ENCODE assay signal across 10 cellular contexts in the genomic region with DNA sequence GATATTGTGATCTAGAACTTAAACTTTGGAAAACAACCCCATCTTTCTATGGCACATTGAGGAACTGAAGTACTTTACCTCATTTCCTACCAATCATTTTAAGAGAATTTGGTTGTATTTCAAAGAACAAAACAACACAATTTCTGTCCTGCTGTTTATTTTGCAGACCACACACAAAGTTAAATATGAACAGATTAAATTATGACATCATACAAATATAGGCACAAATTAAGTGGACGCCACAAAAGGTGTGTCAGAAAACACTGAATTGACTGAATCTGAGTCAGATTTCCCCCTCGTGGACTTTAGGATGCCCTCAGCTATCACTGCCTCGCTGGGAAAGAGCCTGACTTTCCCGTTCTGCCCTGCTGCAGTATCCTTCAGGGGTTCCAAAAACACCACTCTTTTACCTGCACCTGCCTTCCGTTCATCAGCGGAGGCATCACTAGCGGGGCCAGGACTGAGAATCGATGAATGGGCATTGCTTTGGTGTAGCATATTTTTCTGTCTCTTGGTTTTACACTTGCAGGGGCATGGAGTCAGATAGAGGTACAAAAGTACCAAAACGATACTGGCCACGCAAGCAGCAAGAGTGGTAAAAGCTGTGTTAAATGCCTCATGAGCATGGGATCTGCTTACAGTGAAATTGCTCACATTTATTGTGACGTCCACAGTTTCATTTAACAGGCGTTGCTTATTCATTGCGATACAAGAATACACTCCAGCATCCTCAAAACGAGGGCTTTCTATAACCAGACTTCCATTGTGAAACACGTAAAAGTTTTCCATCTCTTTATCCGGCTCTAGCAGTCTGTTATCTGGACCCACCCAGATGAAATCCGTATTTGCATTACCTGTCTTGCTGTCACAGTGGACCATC. TPM values are rescaled to one million over a fixed set of nuclear protein-coding genes. Genes with fewer than 3 reads are reported as not detected.
DNase-seq lines count a peak whose midpoint lies in the region; ATAC-seq lines count a peak whose summit lies in the region.
"Had no signal": no experiment of that assay in that cellular context is flagged by ENCODE, and none has a peak within 500 bp of the region (broad histone marks: within the 10 kb centered on the region; RNA-seq: fewer than 3 reads in every experiment).

No MANE protein-coding gene starts in this region.

- peak overlapping the region; percentile 96 for H3K4me3 Mint-ChIP-seq in activated CD4-positive, alpha-beta T cell treated with anti-CD3 and anti-CD28 coated beads for 36 hours
- peak overlapping the region; percentile 94 for H3K4me3 Mint-ChIP-seq in activated CD8-positive, alpha-beta T cell treated with anti-CD3 and anti-CD28 coated beads, Interleukin-2, amount 10 ng/mL, durations not matched to agents 7 days and 5 days
- peak overlapping the region in 4 of 5 donors; percentile 53 to 98 (median 78) for H3K4me3 Mint-ChIP-seq in immature natural killer cell
- H3K4me3 Mint-ChIP-seq in stimulated activated naive CD8-positive, alpha-beta T cell treated with anti-CD3 and anti-CD28 coated beads, Interleukin-15, amount 100 ng/mL, for 72 hours = peak overlapping the region; percentile 90 to 98

- H3K27me3 Mint-ChIP-seq in activated CD4-positive, alpha-beta T cell treated with anti-CD3 and anti-CD28 coated beads for 36 hours = no peaks in the 10 kb centered on the region
- H3K27me3 Mint-ChIP-seq in activated CD8-positive, alpha-beta T cell treated with anti-CD3 and anti-CD28 coated beads, Interleukin-2, amount 10 ng/mL, durations not matched to agents 7 days and 5 days (ENCODE audit: low read depth) = no peaks in the 10 kb centered on the region
- H3K27me3 Mint-ChIP-seq in immature natural killer cell (ENCODE audit: low read depth in 3 of 3) = peaks cover 5 to 13% (median 7%) of the 10 kb centered on the region in 3 donors
- no peaks in the 10 kb centered on the region for H3K27me3 Mint-ChIP-seq in stimulated activated naive CD8-positive, alpha-beta T cell treated with anti-CD3 and anti-CD28 coated beads, Interleukin-15, amount 100 ng/mL, for 72 hours

- H3K4me1 Mint-ChIP-seq in activated CD4-positive, alpha-beta T cell treated with anti-CD3 and anti-CD28 coated beads for 36 hours = peaks cover 52% of the 10 kb centered on the region
- H3K4me1 Mint-ChIP-seq in activated CD8-positive, alpha-beta T cell treated with anti-CD3 and anti-CD28 coated beads, Interleukin-2, amount 10 ng/mL, durations not matched to agents 7 days and 5 days (ENCODE audit: low read depth) = peaks cover 43% of the 10 kb centered on the region
- peaks cover 40 to 47% of the 10 kb centered on the region in 2 donors for H3K4me1 Mint-ChIP-seq in immature natural killer cell
- peaks cover 54% of the 10 kb centered on the region for H3K4me1 Mint-ChIP-seq in stimulated activated naive CD8-positive, alpha-beta T cell treated with anti-CD3 and anti-CD28 coated beads, Interleukin-15, amount 100 ng/mL, for 72 hours

- CTCF ChIA-PET in activated CD4-positive, alpha-beta T cell treated with anti-CD3 and anti-CD28 coated beads for 36 hours (lab: Charles Lee) = interaction anchor here (0.7 to 6.0 kb wide), 6 partner anchors 7 to 199 kb away, joined by 3 to 34 read pairs (median 5); no protein-coding TSS in a partner anchor
- CTCF ChIA-PET in activated CD8-positive, alpha-beta T cell treated with anti-CD3 and anti-CD28 coated beads, Interleukin-2, amount 10 ng/mL, durations not matched to agents 7 days and 5 days (lab: Charles Lee) = interaction anchor here (1.0 to 4.0 kb wide), 8 partner anchors 45 to 331 kb away, joined by 3 to 47 read pairs (median 8); no protein-coding TSS in a partner anchor

- no peak for ATAC-seq in activated CD4-positive, alpha-beta T cell treated with anti-CD3 and anti-CD28 coated beads for 36 hours
- ATAC-seq in activated CD8-positive, alpha-beta T cell treated with anti-CD3 and anti-CD28 coated beads, Interleukin-2, amount 10 ng/mL, durations not matched to agents 7 days and 5 days = no peak
- no peak for ATAC-seq in stimulated activated naive CD8-positive, alpha-beta T cell treated with anti-CD3 and anti-CD28 coated beads, Interleukin-15, amount 100 ng/mL, for 72 hours
- ATAC-seq: right cardiac atrium had no signal

- DNase-seq in activated CD4-positive, alpha-beta T cell treated with anti-CD3 and anti-CD28 coated beads for 36 hours = no peak
- DNase-seq in activated CD4-positive, alpha-beta T cell treated with anti-CD3 and anti-CD28 coated beads, Interleukin-2, amount 50 U/mL, for 48 hours = no peak
- DNase-seq in activated CD8-positive, alpha-beta T cell treated with anti-CD3 and anti-CD28 coated beads, Interleukin-2, amount 10 ng/mL, durations not matched to agents 7 days and 5 days = no peak
- DNase-seq in immature natural killer cell (no peak), HUDEP-2 (lab: John Stamatoyannopoulos, UW; ENCODE audit: unreplicated experiment in 76 of 76) (no peak), Kasumi-1 (lab: John Stamatoyannopoulos, UW) (no peak), occipital lobe (lab: John Stamatoyannopoulos, UW) (no peak)
- no peak for DNase-seq in stimulated activated naive CD8-positive, alpha-beta T cell treated with anti-CD3 and anti-CD28 coated beads, Interleukin-15, amount 100 ng/mL, for 72 hours
- DNase-seq: NCI-H2171 treated with DMSO at 0.1 percent for 48 hours, right cardiac atrium had no signal

- H3K9me3 Mint-ChIP-seq in activated CD4-positive, alpha-beta T cell treated with anti-CD3 and anti-CD28 coated beads for 36 hours (ENCODE audit: low read depth) = no peaks in the 10 kb centered on the region
- H3K9me3 Mint-ChIP-seq in activated CD8-positive, alpha-beta T cell treated with anti-CD3 and anti-CD28 coated beads, Interleukin-2, amount 10 ng/mL, durations not matched to agents 7 days and 5 days (ENCODE audit: insufficient read depth) = no peaks in the 10 kb centered on the region
- H3K9me3 Mint-ChIP-seq in immature natural killer cell = no peaks in the 10 kb centered on the region
- no peaks in the 10 kb centered on the region for H3K9me3 Mint-ChIP-seq in stimulated activated naive CD8-positive, alpha-beta T cell treated with anti-CD3 and anti-CD28 coated beads, Interleukin-15, amount 100 ng/mL, for 72 hours

- H3K27ac Mint-ChIP-seq in activated CD4-positive, alpha-beta T cell treated with anti-CD3 and anti-CD28 coated beads for 36 hours = peak overlapping the region; percentile 96
- H3K27ac Mint-ChIP-seq in activated CD8-positive, alpha-beta T cell treated with anti-CD3 and anti-CD28 coated beads, Interleukin-2, amount 10 ng/mL, durations not matched to agents 7 days and 5 days = peak overlapping the region; percentile 27
- H3K27ac Mint-ChIP-seq in immature natural killer cell = peak overlapping the region in 1 of 6 donors; percentile 14
- peak overlapping the region in 1 of 2 donors; percentile 48 for H3K27ac Mint-ChIP-seq in stimulated activated naive CD8-positive, alpha-beta T cell treated with anti-CD3 and anti-CD28 coated beads, Interleukin-15, amount 100 ng/mL, for 72 hours

- POLR2A ChIA-PET in activated CD4-positive, alpha-beta T cell treated with anti-CD3 and anti-CD28 coated beads for 36 hours (lab: Charles Lee) = interaction anchor here (0.6 kb wide), 1 partner anchor 130 kb away, joined by 3 read pairs; no protein-coding TSS in a partner anchor
- POLR2A ChIA-PET in activated CD8-positive, alpha-beta T cell treated with anti-CD3 and anti-CD28 coated beads, Interleukin-2, amount 10 ng/mL, durations not matched to agents 7 days and 5 days (lab: Charles Lee) = interaction anchor here (1.2 to 3.6 kb wide), 5 partner anchors 133 to 629 kb away, joined by 3 to 30 read pairs (median 20); a partner anchor contains a TSS

- peaks cover 35% of the 10 kb centered on the region for H3K36me3 Mint-ChIP-seq in activated CD4-positive, alpha-beta T cell treated with anti-CD3 and anti-CD28 coated beads for 36 hours (ENCODE audit: low read depth)
- peaks cover 27% of the 10 kb centered on the region for H3K36me3 Mint-ChIP-seq in activated CD8-positive, alpha-beta T cell treated with anti-CD3 and anti-CD28 coated beads, Interleukin-2, amount 10 ng/mL, durations not matched to agents 7 days and 5 days (ENCODE audit: low read depth)
- H3K36me3 Mint-ChIP-seq in immature natural killer cell = peaks cover 0 to 5% (median 0%) of the 10 kb centered on the region in 3 donors

- intact Hi-C loops in activated CD4-positive, alpha-beta T cell treated with anti-CD3 and anti-CD28 coated beads for 36 hours (cut with DNase I, micrococcal nuclease) = loop anchor here (1.0 to 2.0 kb wide), 5 partner anchors 45 to 229 kb away; no protein-coding TSS in a partner anchor

RNA-seq across cellular contexts. Expression of a gene that starts 2.0 kb away (rescaled TPM):
- 10 to 100 TPM; 76.3 to 82.3 TPM for total RNA-seq in activated CD4-positive, alpha-beta T cell treated with anti-CD3 and anti-CD28 coated beads for 36 hours
- 10 to 100 TPM; 72.1 to 74.2 TPM for total RNA-seq in activated CD8-positive, alpha-beta T cell treated with anti-CD3 and anti-CD28 coated beads, Interleukin-2, amount 10 ng/mL, durations not matched to agents 7 days and 5 days
- polyA plus RNA-seq in immature natural killer cell = 10 to 100 TPM in 1 of 3 donors, 1 to 10 TPM in 2; 3.2 to 26.4 (median 7.4) TPM
- 0.94 TPM for total RNA-seq in occipital lobe

RNA-seq across cellular contexts. Expression of a gene that starts 2.3 kb away (rescaled TPM):
- total RNA-seq in activated CD4-positive, alpha-beta T cell treated with anti-CD3 and anti-CD28 coated beads for 36 hours = 10 to 100 TPM; 15.1 to 17.1 TPM
- total RNA-seq in activated CD8-positive, alpha-beta T cell treated with anti-CD3 and anti-CD28 coated beads, Interleukin-2, amount 10 ng/mL, durations not matched to agents 7 days and 5 days = 10 to 100 TPM; 10.2 TPM
- polyA plus RNA-seq in immature natural killer cell = 10 to 100 TPM in 2 of 3 donors, 1 to 10 TPM in 1; 6.5 to 13.3 (median 12.9) TPM
- 8.1 TPM for total RNA-seq in occipital lobe

Comparison
In these comparisons a context has a peak if more than half of its experiments do, and no peak if none do; other contexts are left out.
1. RNA of a gene that starts 2.0 kb away (total RNA-seq): 76.3 to 82.3 TPM in activated CD4-positive, alpha-beta T cell treated with anti-CD3 and anti-CD28 coated beads for 36 hours and 72.1 to 74.2 TPM in activated CD8-positive, alpha-beta T cell treated with anti-CD3 and anti-CD28 coated beads, Interleukin-2, amount 10 ng/mL, durations not matched to agents 7 days and 5 days; 0.94 TPM in occipital lobe (single experiment); every median in the first group is over 10 times any median in the second.
2. Peak in every context shown above with its lines, with median percentiles within 50 percentile points of each other: H3K4me3 Mint-ChIP-seq.